ENCODE assay signal across 8 cellular contexts in genomic region chr10:3776796-3777571, GRCh38. TPM values are rescaled to one million over a fixed set of nuclear protein-coding genes. Genes with fewer than 3 reads are reported as not detected.
DNase-seq lines count a peak whose midpoint lies in the region; ATAC-seq and TF ChIP-seq lines count a peak whose summit lies in the region.

No MANE protein-coding gene starts in this region.

- ATAC-seq in activated B cell treated with CpG ODN at 0.5 μM for 24 hours (ENCODE audit: low read depth): peak; percentile 26
- no peak for ATAC-seq in naive B cell (ENCODE audit: low read depth in 2 of 2)
- ATAC-seq in HG02852 (IDR thresholded peaks at IDR 0.05; ENCODE audit: unreplicated experiment): no peak

- H3K27me3 Mint-ChIP-seq in activated B cell treated with CpG ODN at 0.5 μM for 24 hours: no peaks in the 10 kb centered on the region
- no peaks in the 10 kb centered on the region for H3K27me3 Mint-ChIP-seq in naive B cell

- intact Hi-C loops in activated B cell treated with CpG ODN at 0.5 μM for 24 hours (cut with micrococcal nuclease): no loop called here

- no peak overlapping the region for H3K9ac ChIP-seq in duodenal mucosa (ENCODE audit: low read depth in 1 of 2, low read length in 2 of 2)

- H3K27me3 ChIP-seq in duodenal mucosa (ENCODE audit: control insufficient read depth in 1 of 2, insufficient read depth in 2 of 2, low read length in 2 of 2): no peaks in the 10 kb centered on the region

- H3K9me3 Mint-ChIP-seq in activated B cell treated with CpG ODN at 0.5 μM for 24 hours: no peaks in the 10 kb centered on the region
- H3K9me3 Mint-ChIP-seq in naive B cell: peaks cover 0 to 2% (median 0%) of the 10 kb centered on the region in 7 donors

- H3K36me3 Mint-ChIP-seq in activated B cell treated with CpG ODN at 0.5 μM for 24 hours (ENCODE audit: low read depth) (peaks cover 77% of the 10 kb centered on the region), naive B cell (peaks cover 34 to 46% of the 10 kb centered on the region in 2 donors)

- POLR2A ChIA-PET in activated B cell treated with CpG ODN at 0.5 μM for 24 hours (lab: Charles Lee): interaction anchor here (0.6 to 5.5 kb wide), 9 partner anchors 7 to 353 kb away, joined by 3 to 48 read pairs (median 6); partner anchors contain the start of gene KLF6

- peaks cover 62% of the 10 kb centered on the region for H3K4me1 Mint-ChIP-seq in activated B cell treated with CpG ODN at 0.5 μM for 24 hours
- H3K4me1 Mint-ChIP-seq in naive B cell: peaks cover 25 to 38% (median 36%) of the 10 kb centered on the region in 3 donors

- H3K4me3 ChIP-seq in duodenal mucosa (ENCODE audit: low read depth in 1 of 2, low read length in 2 of 2): no peak overlapping the region

- peak overlapping the region; percentile 67 for H3K27ac Mint-ChIP-seq in activated B cell treated with CpG ODN at 0.5 μM for 24 hours
- H3K27ac Mint-ChIP-seq in naive B cell: peak overlapping the region; percentile 13 to 91 (median 68)

- CTCF ChIA-PET in activated B cell treated with CpG ODN at 0.5 μM for 24 hours (lab: Charles Lee): no interaction called here

- peak; percentile 1 for DNase-seq in NCI-H2196 (lab: John Stamatoyannopoulos, UW; ENCODE audit: unreplicated experiment)
- DNase-seq in NCI-H2196 treated with DMSO at 0.1 percent for 48 hours (lab: John Stamatoyannopoulos, UW; ENCODE audit: unreplicated experiment): no peak
- no peak for DNase-seq in activated B cell treated with CpG ODN at 0.5 μM for 24 hours
- DNase-seq in naive B cell: no peak
- no peak for DNase-seq in NCI-H1048 (lab: John Stamatoyannopoulos, UW)
- no peak for DNase-seq in AML-193 (lab: John Stamatoyannopoulos, UW)

- no peaks in the 10 kb centered on the region for H3K9me3 ChIP-seq in duodenal mucosa (ENCODE audit: control insufficient read depth in 1 of 2, low read length in 2 of 2)

- H3K4me1 ChIP-seq in duodenal mucosa (ENCODE audit: control insufficient read depth in 1 of 2, insufficient read depth in 2 of 2, low read length in 2 of 2): peaks cover 38 to 63% of the 10 kb centered on the region in 2 donors

- no peak for TF ChIP-seq CTCF in activated B cell treated with CpG ODN at 0.5 μM for 24 hours (IDR thresholded peaks at IDR 0.05)

- H3K36me3 ChIP-seq in duodenal mucosa (ENCODE audit: control insufficient read depth in 1 of 2, insufficient read depth in 2 of 2, low read length in 2 of 2): peaks cover 55 to 73% of the 10 kb centered on the region in 2 donors

- peak overlapping the region; percentile 35 for H3K27ac ChIP-seq in duodenal mucosa (ENCODE audit: low read depth, low read length)

- H3K4me3 Mint-ChIP-seq in activated B cell treated with CpG ODN at 0.5 μM for 24 hours (peak overlapping the region; percentile 15), naive B cell (peak overlapping the region in 1 of 8 donors; percentile 22)

RNA-seq across cellular contexts. Expression of gene KLF6, which starts 8.0 kb away (rescaled TPM):
- 134 and 151 TPM in 2 replicates for total RNA-seq in activated B cell treated with CpG ODN at 0.5 μM for 24 hours
- 1,000 to 10,000 TPM in 1 of 6 donors, 100 to 1,000 TPM in 5; 316 to 1,111 (median 647) TPM for polyA plus RNA-seq in naive B cell (ENCODE audit: low read depth in 6 of 6)
